Comparison of ENCODE assay signal across 14 cellular contexts in genomic region chr12:87254371-87255030, GRCh38.
DNase-seq lines count a peak whose midpoint lies in the region; ATAC-seq and TF ChIP-seq lines count a peak whose summit lies in the region.
"Had no signal": no experiment of that assay in that cellular context is flagged by ENCODE, and none has a peak within 500 bp of the region (broad histone marks: within the 10 kb centered on the region; RNA-seq: fewer than 3 reads in every experiment).

No MANE protein-coding gene starts in this region.

- intact Hi-C loops in left ventricle myocardium superior (cut with micrococcal nuclease) (no loop called here), ovary (cut with DNase I) (no loop called here)

- H3K9ac ChIP-seq in SK-N-SH = no peak overlapping the region
- H3K9ac ChIP-seq: GM23248 had no signal

- no peak for TF ChIP-seq POLR2A in ovary (IDR thresholded peaks at IDR 0.05)

- H3K27ac ChIP-seq in SK-N-SH (ENCODE audit: low read depth in 2 of 2, low read length in 1 of 2) (no peak overlapping the region), ovary (no peak overlapping the region)
- H3K27ac ChIP-seq: C4-2B, GM23248 had no signal

- ATAC-seq in SK-N-SH treated with all-trans-retinoic acid at 6 μM for 48 hours = no peak
- ATAC-seq in left ventricle myocardium superior = no peak
- ATAC-seq: HCT116, K562 had no signal

- no peaks in the 10 kb centered on the region for H3K9me2 ChIP-seq in SK-N-SH

- H4K20me1 ChIP-seq in SK-N-SH (ENCODE audit: insufficient read depth) = no peaks in the 10 kb centered on the region

- POLR2A ChIA-PET in SK-N-SH (lab: Yijun Ruan, JAX) = no interaction called here

- H2AFZ ChIP-seq in SK-N-SH (ENCODE audit: low read depth) = no peak overlapping the region
- H2AFZ ChIP-seq: GM23248 had no signal

- no peak overlapping the region for H3K4me2 ChIP-seq in SK-N-SH

- peaks cover 8% of the 10 kb centered on the region for H3F3A ChIP-seq in SK-N-SH (replicated peaks; ENCODE audit: insufficient read depth)

- CTCF ChIA-PET in SK-N-SH (lab: Yijun Ruan, JAX) = interaction anchor here (1.3 kb wide), 1 partner anchor 20 kb away, joined by 4 read pairs; no protein-coding TSS in a partner anchor

- TF ChIP-seq CTCF in SK-N-SH (IDR thresholded peaks at IDR 0.05) = no peak
- no peak for TF ChIP-seq CTCF in ovary (IDR thresholded peaks at IDR 0.05)

- H3K9me3 ChIP-seq in SK-N-SH (no peaks in the 10 kb centered on the region), ovary (no peaks in the 10 kb centered on the region)
- H3K9me3 ChIP-seq: BE2C had no signal

- TF ChIP-seq RAD21 in SK-N-SH (IDR thresholded peaks at IDR 0.05; ENCODE audit: low read length) = no peak

- H3K4me1 ChIP-seq in SK-N-SH (ENCODE audit: control insufficient read depth in 1 of 2, insufficient read depth in 2 of 2, low read depth in 1 of 2, low read length in 1 of 2) (peaks cover 0 to under 1% of the 10 kb centered on the region in 2 experiments; a peak in 1 of 4 replicates), ovary (ENCODE audit: insufficient read depth) (no peaks in the 10 kb centered on the region)
- H3K4me1 ChIP-seq: BE2C had no signal

- DNase-seq in SK-N-SH = no peak
- DNase-seq in NCI-H69 (lab: John Stamatoyannopoulos, UW) = peak; percentile 10
- peak; percentile 27 for DNase-seq in fibroblast of peridontal ligament (ENCODE audit: extremely low read depth)
- no peak for DNase-seq in left ventricle myocardium superior
- DNase-seq in ovary = no peak
- DNase-seq in DMS153 (lab: John Stamatoyannopoulos, UW) = no peak
- DNase-seq: ACHN; BE2C; CD4-positive, alpha-beta memory T cell; GM23248 had no signal

- H3K4me3 ChIP-seq in SK-N-SH (ENCODE audit: low read depth in 2 of 2, low read length in 1 of 2) = no peak overlapping the region
- no peak overlapping the region for H3K4me3 ChIP-seq in ovary
- H3K4me3 ChIP-seq: GM23248, K562 had no signal

- H3K36me3 ChIP-seq in SK-N-SH (replicated peaks in 1 of 2; ENCODE audit: control insufficient read depth in 1 of 2, insufficient read depth in 2 of 2, low read length in 1 of 2) (no peaks in the 10 kb centered on the region), ovary (no peaks in the 10 kb centered on the region)
- H3K36me3 ChIP-seq: BE2C had no signal

- 92% methylated on average over 2 of the region's 2 CpGs for WGBS in SK-N-SH (ENCODE audit: low lambda C conversion rate)
- 93 to 97% (median 94%) methylated on average over 2 of the region's 2 CpGs for WGBS in ovary, 3 donors

- no peaks in the 10 kb centered on the region for H3K79me2 ChIP-seq in SK-N-SH (ENCODE audit: insufficient read depth)

- H3K27me3 ChIP-seq in SK-N-SH (ENCODE audit: insufficient read depth) (no peaks in the 10 kb centered on the region), ovary (no peaks in the 10 kb centered on the region)
- H3K27me3 ChIP-seq: BE2C had no signal

- TF ChIP-seq EP300 in SK-N-SH (IDR thresholded peaks at IDR 0.05; ENCODE audit: borderline replicate concordance in 1 of 2, low read depth in 1 of 2, low read length in 1 of 2) = no peak
- no peak for TF ChIP-seq EP300 in ovary (IDR thresholded peaks at IDR 0.05)

TF ChIP-seq in SK-N-SH treated with all-trans-retinoic acid at 6 μM for 48 hours, 23 proteins besides CTCF, POLR2A, EP300 and RAD21:
- TF ChIP-seq ISL1 (CRISPR knock-in tag; IDR thresholded peaks at IDR 0.05) (peak; percentile 35), POU6F1 (CRISPR knock-in tag; IDR thresholded peaks at IDR 0.05; ENCODE audit: borderline replicate concordance, low read depth) (no peak), RARB (CRISPR knock-in tag; IDR thresholded peaks at IDR 0.05) (no peak), ZNF70 (CRISPR knock-in tag; IDR thresholded peaks at IDR 0.05) (no peak)

TF ChIP-seq in SK-N-SH, 30 proteins besides CTCF, POLR2A, EP300 and RAD21:
- TF ChIP-seq EZH2phosphoT487 (IDR thresholded peaks at IDR 0.05; ENCODE audit: borderline replicate concordance, low read depth) (no peak), NRF1 (IDR thresholded peaks at IDR 0.05; ENCODE audit: low read depth, low read length) (no peak), REST (IDR thresholded peaks at IDR 0.05; ENCODE audit: low read depth, low read length) (no peak), FOSL2 (IDR thresholded peaks at IDR 0.05; ENCODE audit: borderline replicate concordance, low read depth) (no peak), USF2 (IDR thresholded peaks at IDR 0.05; ENCODE audit: borderline replicate concordance, low read depth, low read length) (no peak), PBX3 (IDR thresholded peaks at IDR 0.05) (no peak), JUND (IDR thresholded peaks at IDR 0.05) (no peak), RCOR1 (IDR thresholded peaks at IDR 0.05; ENCODE audit: low read length) (no peak), FOXJ3 (CRISPR knock-in tag; IDR thresholded peaks at IDR 0.05) (no peak), CHD2 (IDR thresholded peaks at IDR 0.05; ENCODE audit: low read length, partially characterized antibody) (no peak), MAX (IDR thresholded peaks at IDR 0.05; ENCODE audit: low read depth) (no peak), RXRA (IDR thresholded peaks at IDR 0.05; ENCODE audit: borderline replicate concordance, low read depth) (no peak), USF1 (IDR thresholded peaks at IDR 0.05; ENCODE audit: borderline replicate concordance, low read depth) (no peak), NFIC (IDR thresholded peaks at IDR 0.05; ENCODE audit: borderline replicate concordance) (no peak), MEF2A (IDR thresholded peaks at IDR 0.05; ENCODE audit: borderline replicate concordance, low read depth) (no peak), MXI1 (IDR thresholded peaks at IDR 0.05; ENCODE audit: low read depth, low read length) (no peak), POLR2AphosphoS5 (IDR thresholded peaks at IDR 0.05; ENCODE audit: low read depth, low read length) (no peak)
TF ChIP-seq in SK-N-SH: peak in this region for 0.

Comparison
In these comparisons a context has a peak if more than half of its experiments do, and no peak if none do; other contexts are left out.
1. DNase-seq: peak in NCI-H69 (single experiment) and fibroblast of peridontal ligament (single experiment); none in SK-N-SH (single experiment), left ventricle myocardium superior (single experiment), ovary (0 of 5) and DMS153 (single experiment).